ENCODE assay signal across 1 cellular context in the genomic region with DNA sequence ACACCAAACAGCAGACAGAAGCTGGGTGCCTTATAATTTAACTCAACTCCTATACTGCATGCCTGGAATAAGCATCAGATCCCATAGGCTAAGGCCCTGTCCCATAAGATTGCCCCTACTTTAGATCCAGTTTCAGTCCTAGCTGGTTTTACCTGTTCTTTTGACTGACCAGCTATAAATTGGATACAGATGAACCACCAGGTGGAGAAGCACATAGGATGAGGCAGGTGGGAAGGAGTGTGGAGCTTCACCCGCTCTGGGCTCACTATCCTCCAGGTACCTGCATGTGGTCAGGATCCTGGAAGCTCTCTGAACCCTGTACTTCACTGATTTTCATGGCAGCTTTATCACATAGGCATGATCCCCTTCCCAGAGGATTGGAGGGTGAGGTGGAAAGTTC.
TF ChIP-seq lines count a peak whose summit lies in the region.

No MANE protein-coding gene starts in this region.

TF ChIP-seq in H1, 55 proteins besides CTCF, POLR2A, EP300 and RAD21:
- TF ChIP-seq BRCA1 (IDR thresholded peaks at IDR 0.05; ENCODE audit: low read depth, low read length) (no peak), SP4 (IDR thresholded peaks at IDR 0.05; ENCODE audit: low read length) (no peak), BACH1 (IDR thresholded peaks at IDR 0.05; ENCODE audit: low read length) (no peak), ASH2L (IDR thresholded peaks at IDR 0.05; ENCODE audit: low read length) (no peak), CHD2 (IDR thresholded peaks at IDR 0.05; ENCODE audit: low read length) (no peak), SAP30 (IDR thresholded peaks at IDR 0.05; ENCODE audit: insufficient read depth, insufficient replicate concordance, low read length) (no peak), FOSL1 (IDR thresholded peaks at IDR 0.05; ENCODE audit: insufficient read depth, low read depth, low read length) (no peak), SRF (IDR thresholded peaks at IDR 0.05; ENCODE audit: low read depth, low read length) (no peak), CBX8 (IDR thresholded peaks at IDR 0.05; ENCODE audit: borderline replicate concordance, low read depth, low read length) (no peak), KDM1A (IDR thresholded peaks at IDR 0.05; ENCODE audit: borderline replicate concordance, low read length) (no peak), YY1 (IDR thresholded peaks at IDR 0.05; ENCODE audit: low read depth, low read length) (no peak), MAFK (IDR thresholded peaks at IDR 0.05; ENCODE audit: low read depth, low read length) (no peak), RFX5 (IDR thresholded peaks at IDR 0.05; ENCODE audit: borderline replicate concordance, low read depth, low read length) (no peak), ATF3 (IDR thresholded peaks at IDR 0.05; ENCODE audit: insufficient read depth, low read depth, low read length) (no peak), SIRT6 (IDR thresholded peaks at IDR 0.05; ENCODE audit: low read length) (no peak), MAX (IDR thresholded peaks at IDR 0.05) (no peak), RNF2 (IDR thresholded peaks at IDR 0.05; ENCODE audit: borderline replicate concordance, low read depth, low read length, missing control alignments, poor library complexity, severe bottlenecking) (no peak), JUN (IDR thresholded peaks at IDR 0.05; ENCODE audit: low read depth, low read length) (no peak), CEBPB (IDR thresholded peaks at IDR 0.05; ENCODE audit: low read depth, low read length) (no peak)
- TF ChIP-seq, protein P1, sequence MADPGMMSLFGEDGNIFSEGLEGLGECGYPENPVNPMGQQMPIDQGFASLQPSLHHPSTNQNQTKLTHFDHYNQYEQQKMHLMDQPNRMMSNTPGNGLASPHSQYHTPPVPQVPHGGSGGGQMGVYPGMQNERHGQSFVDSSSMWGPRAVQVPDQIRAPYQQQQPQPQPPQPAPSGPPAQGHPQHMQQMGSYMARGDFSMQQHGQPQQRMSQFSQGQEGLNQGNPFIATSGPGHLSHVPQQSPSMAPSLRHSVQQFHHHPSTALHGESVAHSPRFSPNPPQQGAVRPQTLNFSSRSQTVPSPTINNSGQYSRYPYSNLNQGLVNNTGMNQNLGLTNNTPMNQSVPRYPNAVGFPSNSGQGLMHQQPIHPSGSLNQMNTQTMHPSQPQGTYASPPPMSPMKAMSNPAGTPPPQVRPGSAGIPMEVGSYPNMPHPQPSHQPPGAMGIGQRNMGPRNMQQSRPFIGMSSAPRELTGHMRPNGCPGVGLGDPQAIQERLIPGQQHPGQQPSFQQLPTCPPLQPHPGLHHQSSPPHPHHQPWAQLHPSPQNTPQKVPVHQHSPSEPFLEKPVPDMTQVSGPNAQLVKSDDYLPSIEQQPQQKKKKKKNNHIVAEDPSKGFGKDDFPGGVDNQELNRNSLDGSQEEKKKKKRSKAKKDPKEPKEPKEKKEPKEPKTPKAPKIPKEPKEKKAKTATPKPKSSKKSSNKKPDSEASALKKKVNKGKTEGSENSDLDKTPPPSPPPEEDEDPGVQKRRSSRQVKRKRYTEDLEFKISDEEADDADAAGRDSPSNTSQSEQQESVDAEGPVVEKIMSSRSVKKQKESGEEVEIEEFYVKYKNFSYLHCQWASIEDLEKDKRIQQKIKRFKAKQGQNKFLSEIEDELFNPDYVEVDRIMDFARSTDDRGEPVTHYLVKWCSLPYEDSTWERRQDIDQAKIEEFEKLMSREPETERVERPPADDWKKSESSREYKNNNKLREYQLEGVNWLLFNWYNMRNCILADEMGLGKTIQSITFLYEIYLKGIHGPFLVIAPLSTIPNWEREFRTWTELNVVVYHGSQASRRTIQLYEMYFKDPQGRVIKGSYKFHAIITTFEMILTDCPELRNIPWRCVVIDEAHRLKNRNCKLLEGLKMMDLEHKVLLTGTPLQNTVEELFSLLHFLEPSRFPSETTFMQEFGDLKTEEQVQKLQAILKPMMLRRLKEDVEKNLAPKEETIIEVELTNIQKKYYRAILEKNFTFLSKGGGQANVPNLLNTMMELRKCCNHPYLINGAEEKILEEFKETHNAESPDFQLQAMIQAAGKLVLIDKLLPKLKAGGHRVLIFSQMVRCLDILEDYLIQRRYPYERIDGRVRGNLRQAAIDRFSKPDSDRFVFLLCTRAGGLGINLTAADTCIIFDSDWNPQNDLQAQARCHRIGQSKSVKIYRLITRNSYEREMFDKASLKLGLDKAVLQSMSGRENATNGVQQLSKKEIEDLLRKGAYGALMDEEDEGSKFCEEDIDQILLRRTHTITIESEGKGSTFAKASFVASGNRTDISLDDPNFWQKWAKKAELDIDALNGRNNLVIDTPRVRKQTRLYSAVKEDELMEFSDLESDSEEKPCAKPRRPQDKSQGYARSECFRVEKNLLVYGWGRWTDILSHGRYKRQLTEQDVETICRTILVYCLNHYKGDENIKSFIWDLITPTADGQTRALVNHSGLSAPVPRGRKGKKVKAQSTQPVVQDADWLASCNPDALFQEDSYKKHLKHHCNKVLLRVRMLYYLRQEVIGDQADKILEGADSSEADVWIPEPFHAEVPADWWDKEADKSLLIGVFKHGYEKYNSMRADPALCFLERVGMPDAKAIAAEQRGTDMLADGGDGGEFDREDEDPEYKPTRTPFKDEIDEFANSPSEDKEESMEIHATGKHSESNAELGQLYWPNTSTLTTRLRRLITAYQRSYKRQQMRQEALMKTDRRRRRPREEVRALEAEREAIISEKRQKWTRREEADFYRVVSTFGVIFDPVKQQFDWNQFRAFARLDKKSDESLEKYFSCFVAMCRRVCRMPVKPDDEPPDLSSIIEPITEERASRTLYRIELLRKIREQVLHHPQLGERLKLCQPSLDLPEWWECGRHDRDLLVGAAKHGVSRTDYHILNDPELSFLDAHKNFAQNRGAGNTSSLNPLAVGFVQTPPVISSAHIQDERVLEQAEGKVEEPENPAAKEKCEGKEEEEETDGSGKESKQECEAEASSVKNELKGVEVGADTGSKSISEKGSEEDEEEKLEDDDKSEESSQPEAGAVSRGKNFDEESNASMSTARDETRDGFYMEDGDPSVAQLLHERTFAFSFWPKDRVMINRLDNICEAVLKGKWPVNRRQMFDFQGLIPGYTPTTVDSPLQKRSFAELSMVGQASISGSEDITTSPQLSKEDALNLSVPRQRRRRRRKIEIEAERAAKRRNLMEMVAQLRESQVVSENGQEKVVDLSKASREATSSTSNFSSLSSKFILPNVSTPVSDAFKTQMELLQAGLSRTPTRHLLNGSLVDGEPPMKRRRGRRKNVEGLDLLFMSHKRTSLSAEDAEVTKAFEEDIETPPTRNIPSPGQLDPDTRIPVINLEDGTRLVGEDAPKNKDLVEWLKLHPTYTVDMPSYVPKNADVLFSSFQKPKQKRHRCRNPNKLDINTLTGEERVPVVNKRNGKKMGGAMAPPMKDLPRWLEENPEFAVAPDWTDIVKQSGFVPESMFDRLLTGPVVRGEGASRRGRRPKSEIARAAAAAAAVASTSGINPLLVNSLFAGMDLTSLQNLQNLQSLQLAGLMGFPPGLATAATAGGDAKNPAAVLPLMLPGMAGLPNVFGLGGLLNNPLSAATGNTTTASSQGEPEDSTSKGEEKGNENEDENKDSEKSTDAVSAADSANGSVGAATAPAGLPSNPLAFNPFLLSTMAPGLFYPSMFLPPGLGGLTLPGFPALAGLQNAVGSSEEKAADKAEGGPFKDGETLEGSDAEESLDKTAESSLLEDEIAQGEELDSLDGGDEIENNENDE (IDR thresholded peaks at IDR 0.05; ENCODE audit: insufficient replicate concordance, low read length), result no peak
